17 cellular contexts compared by ENCODE assay signal in the genomic region with DNA sequence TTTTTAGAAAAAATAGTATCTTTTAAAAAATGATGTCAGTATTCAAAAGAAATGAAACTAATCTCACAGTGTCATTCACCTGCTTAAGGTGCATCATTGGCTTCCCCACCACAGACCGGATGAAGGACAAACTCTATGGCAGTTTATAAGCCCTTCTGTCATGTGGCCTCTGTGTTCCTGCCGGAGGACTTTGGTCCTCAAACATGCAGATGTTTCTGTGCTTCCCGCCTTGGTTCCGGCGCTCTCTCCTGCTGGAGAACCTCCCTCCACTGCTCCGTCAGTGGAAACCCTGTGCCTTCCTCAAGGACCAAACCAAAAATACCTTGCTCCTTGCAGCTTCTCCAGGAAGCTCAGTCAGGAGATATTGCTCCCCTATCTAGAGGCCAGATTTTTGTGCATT.
DNase-seq lines count a peak whose midpoint lies in the region; ATAC-seq and TF ChIP-seq lines count a peak whose summit lies in the region.
"Had no signal": no experiment of that assay in that cellular context is flagged by ENCODE, and none has a peak within 500 bp of the region (broad histone marks: within the 10 kb centered on the region; RNA-seq: fewer than 3 reads in every experiment).

No MANE protein-coding gene starts in this region.

- H3K4me1 ChIP-seq in OCI-LY3 (ENCODE audit: low read length) (peaks cover 65% of the 10 kb centered on the region), colonic mucosa (no peaks in the 10 kb centered on the region), right lobe of liver (peaks cover 0 to 45% (median 20%) of the 10 kb centered on the region in 4 donors)
- H3K4me1 ChIP-seq: SJCRH30 had no signal

- ATAC-seq in right lobe of liver: peak; percentile 50 to 68 (median 60)
- ATAC-seq: CD8-positive, alpha-beta T cell had no signal

- H3K36me3 ChIP-seq in OCI-LY3 (replicated peaks; ENCODE audit: low read depth, low read length) (no peaks in the 10 kb centered on the region), colonic mucosa (no peaks in the 10 kb centered on the region), right lobe of liver (no peaks in the 10 kb centered on the region)
- H3K36me3 ChIP-seq: SJCRH30 had no signal

- H3K4me3 ChIP-seq in OCI-LY3 (ENCODE audit: low read length) (peak overlapping the region; percentile 67), colonic mucosa (no peak overlapping the region), right lobe of liver (no peak overlapping the region)
- H3K4me3 ChIP-seq: SJCRH30 had no signal

- 52% methylated on average over 3 of the region's 6 CpGs for WGBS in right lobe of liver (ENCODE audit: insufficient coverage, low coverage, low lambda C conversion rate, missing lambda C conversion rate)

- no peak for TF ChIP-seq CTCF in OCI-LY3 (IDR thresholded peaks at IDR 0.05; ENCODE audit: low read depth, low read length)
- no peak for TF ChIP-seq CTCF in colonic mucosa (IDR thresholded peaks at IDR 0.05)
- TF ChIP-seq CTCF in right lobe of liver (IDR thresholded peaks at IDR 0.05): no peak

- no peak for TF ChIP-seq POLR2A in right lobe of liver (IDR thresholded peaks at IDR 0.05)

- no peaks in the 10 kb centered on the region for H3K79me2 ChIP-seq in OCI-LY3 (ENCODE audit: low read length)

- intact Hi-C loops in colonic mucosa (cut with DNase I) (no loop called here), right lobe of liver (cut with DNase I) (no loop called here)

- H3K27ac ChIP-seq in OCI-LY3 (ENCODE audit: low read length): peak overlapping the region; percentile 97
- H3K27ac ChIP-seq in colonic mucosa: no peak overlapping the region
- H3K27ac ChIP-seq in right lobe of liver: peak overlapping the region in 1 of 3 donors; percentile 30
- H3K27ac ChIP-seq: SJCRH30 had no signal

- peak overlapping the region; percentile 86 for H3K4me2 ChIP-seq in OCI-LY3 (ENCODE audit: low read length)

- H3K9ac ChIP-seq in OCI-LY3 (ENCODE audit: low read length) (peak overlapping the region; percentile 91), colonic mucosa (ENCODE audit: low read depth in 2 of 2, low read length in 2 of 2) (no peak overlapping the region)

- H4K20me1 ChIP-seq in OCI-LY3 (ENCODE audit: insufficient read depth, low read length): no peaks in the 10 kb centered on the region

- H3K9me3 ChIP-seq in OCI-LY3 (ENCODE audit: insufficient read depth, low read length): no peaks in the 10 kb centered on the region
- no peaks in the 10 kb centered on the region for H3K9me3 ChIP-seq in colonic mucosa
- no peaks in the 10 kb centered on the region for H3K9me3 ChIP-seq in right lobe of liver
- H3K9me3 ChIP-seq: SJCRH30 had no signal

- H2AFZ ChIP-seq in OCI-LY3 (ENCODE audit: low read depth, low read length): no peak overlapping the region

- H3K27me3 ChIP-seq in OCI-LY3 (ENCODE audit: low read depth, low read length) (no peaks in the 10 kb centered on the region), colonic mucosa (no peaks in the 10 kb centered on the region), right lobe of liver (no peaks in the 10 kb centered on the region)
- H3K27me3 ChIP-seq: SJCRH30 had no signal

- peak; percentile 68 for DNase-seq in HuH-7 (ENCODE audit: low spot score)
- DNase-seq in colonic mucosa: peak; percentile 35
- DNase-seq in right lobe of liver: peak in 2 of 3 donors; percentile 47 to 69
- DNase-seq in COR-L47 (lab: John Stamatoyannopoulos, UW): no peak
- no peak for DNase-seq in OCI-M1 (lab: John Stamatoyannopoulos, UW)
- DNase-seq in NCI-H2107 treated with DMSO at 0.1 percent for 48 hours (lab: John Stamatoyannopoulos, UW; ENCODE audit: unreplicated experiment): no peak
- no peak for DNase-seq in NCI-H526 (lab: John Stamatoyannopoulos, UW)
- DNase-seq: AML-193; C1 segment of cervical spinal cord; Calu3; CD8-positive, alpha-beta T cell; NCI-H1092 treated with DMSO at 0.1 percent for 48 hours; NCI-H2081 treated with DMSO at 0.1 percent for 48 hours; NCI-H446; NCI-H526 treated with DMSO at 0.1 percent for 48 hours had no signal

Comparison
In these comparisons a context has a peak if more than half of its experiments do, and no peak if none do; other contexts are left out.
1. DNase-seq: peak in HuH-7 (single experiment), colonic mucosa (single experiment) and right lobe of liver (2 of 3); none in COR-L47 (single experiment), OCI-M1 (single experiment), NCI-H2107 treated with DMSO at 0.1 percent for 48 hours (single experiment) and NCI-H526 (0 of 2).